ENCODE assay signal across 9 cellular contexts in the genomic region with DNA sequence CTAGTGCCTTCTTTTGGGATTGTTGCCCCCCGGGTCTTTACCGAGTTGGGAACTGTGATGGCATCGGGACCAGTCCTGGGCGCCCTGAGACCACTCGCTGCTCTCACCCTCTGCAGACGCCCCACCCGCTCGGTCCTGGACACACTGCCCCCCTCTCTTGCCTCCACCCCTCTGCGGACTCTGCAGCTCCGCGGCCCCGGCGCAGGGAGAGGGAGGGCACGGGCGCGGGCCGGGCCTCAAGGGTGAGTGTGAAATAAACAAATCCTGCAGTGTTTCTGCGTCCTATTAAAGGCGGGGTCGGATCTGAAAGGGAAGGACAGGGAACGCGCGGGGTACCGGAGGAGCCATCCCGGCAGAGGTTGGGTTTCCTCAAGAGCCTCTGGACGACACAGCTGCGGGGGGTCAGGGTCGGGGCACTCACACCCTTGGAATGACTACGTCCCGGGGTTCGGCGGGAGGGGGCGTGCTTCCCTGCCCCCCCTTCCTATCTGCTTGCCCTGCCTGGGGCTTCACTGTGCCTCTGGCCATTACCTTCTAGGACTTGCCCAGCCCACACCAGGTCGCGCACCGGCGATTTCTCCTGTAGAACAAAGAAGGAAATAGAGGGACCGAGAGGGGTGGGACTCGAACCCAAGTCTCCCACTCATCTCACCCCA. TPM values are rescaled to one million over a fixed set of nuclear protein-coding genes. Genes with fewer than 3 reads are reported as not detected.
DNase-seq lines count a peak whose midpoint lies in the region; ATAC-seq and TF ChIP-seq lines count a peak whose summit lies in the region.
"Had no signal": no experiment of that assay in that cellular context is flagged by ENCODE, and none has a peak within 500 bp of the region (broad histone marks: within the 10 kb centered on the region; RNA-seq: fewer than 3 reads in every experiment).

No MANE protein-coding gene starts in this region.

- H3K36me3 ChIP-seq in BLaER1 treated with 17β-estradiol and CSF1 and Interleukin-3, amounts not matched to agents 10 nM and 100 nM, result no peaks in the 10 kb centered on the region
- no peaks in the 10 kb centered on the region for H3K36me3 ChIP-seq in MM.1S (replicated peaks; ENCODE audit: insufficient read depth, low read length)
- H3K36me3 ChIP-seq in endocrine pancreas (ENCODE audit: control insufficient read depth, insufficient read depth, low read length), result no peaks in the 10 kb centered on the region

- DNase-seq in MM.1S (no peak), neural crest cell (ENCODE audit: low read depth, low spot score) (no peak), NAMALWA (ENCODE audit: low spot score) (no peak)
- DNase-seq in activated CD4-positive, CD25-positive, alpha-beta regulatory T cell treated with anti-CD3 and anti-CD28 coated beads, Interleukin-2, amount 50 U/mL, for 72 hours, result no peak
- DNase-seq: NCI-H510A had no signal

- TF ChIP-seq CTCF in MM.1S (IDR thresholded peaks at IDR 0.05; ENCODE audit: low read length) (no peak), neural crest cell (conservative IDR thresholded peaks at IDR 0.05) (no peak)

- H4K20me1 ChIP-seq in BLaER1 treated with 17β-estradiol and CSF1 and Interleukin-3, amounts not matched to agents 10 nM and 100 nM, result peaks cover 18 to 59% (median 46%) of the 10 kb centered on the region in 11 experiments; a peak in 20 of 22 replicates
- no peaks in the 10 kb centered on the region for H4K20me1 ChIP-seq in MM.1S (ENCODE audit: insufficient read depth, low read length)

- H3K9ac ChIP-seq in BLaER1 treated with 17β-estradiol and CSF1 and Interleukin-3, amounts not matched to agents 10 nM and 100 nM, result peak overlapping the region in 10 of 11 experiments; percentile 9 to 51 (median 23); a peak in 12 of 22 replicates
- H3K9ac ChIP-seq in MM.1S (ENCODE audit: low read length) (peak overlapping the region; percentile 20; the same call in 1 of the 2 replicates), endocrine pancreas (ENCODE audit: control insufficient read depth, insufficient read depth, low read length) (peak overlapping the region; percentile 43)

- H3F3A ChIP-seq in MM.1S (ENCODE audit: insufficient read depth, low read length), result peaks cover 8% of the 10 kb centered on the region

- no peaks in the 10 kb centered on the region for H3K9me3 ChIP-seq in BLaER1 treated with 17β-estradiol and CSF1 and Interleukin-3, amounts not matched to agents 10 nM and 100 nM (replicated peaks in 1 of 11)
- H3K9me3 ChIP-seq in MM.1S (replicated peaks; ENCODE audit: insufficient read depth, low read length), result no peaks in the 10 kb centered on the region
- no peaks in the 10 kb centered on the region for H3K9me3 ChIP-seq in endocrine pancreas (ENCODE audit: control insufficient read depth, low read length)

- no peaks in the 10 kb centered on the region for H3K9me2 ChIP-seq in MM.1S (replicated peaks; ENCODE audit: insufficient read depth, low read length)

- H3K36me3 Mint-ChIP-seq in neural crest cell (ENCODE audit: low read depth), result no peaks in the 10 kb centered on the region

- H2AFZ ChIP-seq in MM.1S (ENCODE audit: low read length), result 0 out of 2 replicates have a peak overlapping the region, but pooled peaks have one; percentile 53

- peaks cover 10% of the 10 kb centered on the region for H3K4me1 Mint-ChIP-seq in neural crest cell

- H3K9me3 Mint-ChIP-seq in neural crest cell, result no peaks in the 10 kb centered on the region

- H3K4me3 ChIP-seq in BLaER1 treated with 17β-estradiol and CSF1 and Interleukin-3, amounts not matched to agents 10 nM and 100 nM, result peak overlapping the region; percentile 45 to 66 (median 53)
- peak overlapping the region; percentile 49 for H3K4me3 ChIP-seq in MM.1S (ENCODE audit: low read length)
- no peak overlapping the region for H3K4me3 ChIP-seq in endocrine pancreas (ENCODE audit: control insufficient read depth, insufficient read depth, low read length)

- H3K4me2 ChIP-seq in BLaER1 treated with 17β-estradiol and CSF1 and Interleukin-3, amounts not matched to agents 10 nM and 100 nM, result peak overlapping the region; percentile 70 to 97 (median 87)
- peak overlapping the region; percentile 91 for H3K4me2 ChIP-seq in MM.1S (ENCODE audit: low read depth, low read length)

- H3K27me3 Mint-ChIP-seq in neural crest cell (ENCODE audit: low read depth), result peaks cover 97% of the 10 kb centered on the region

- H3K27ac ChIP-seq in BLaER1 treated with 17β-estradiol and CSF1 and Interleukin-3, amounts not matched to agents 10 nM and 100 nM, result no peak overlapping the region
- H3K27ac ChIP-seq in MM.1S (ENCODE audit: low read length), result no peak overlapping the region

- peak overlapping the region; percentile 54 for H3K4me3 Mint-ChIP-seq in neural crest cell

- no peak for ATAC-seq in HG03175 (IDR thresholded peaks at IDR 0.05; ENCODE audit: unreplicated experiment)
- no peak for ATAC-seq in HG03159 (IDR thresholded peaks at IDR 0.05; ENCODE audit: unreplicated experiment)

- H3K27me3 ChIP-seq in BLaER1 treated with 17β-estradiol and CSF1 and Interleukin-3, amounts not matched to agents 10 nM and 100 nM, result peaks cover 53 to 81% (median 81%) of the 10 kb centered on the region in 11 experiments
- H3K27me3 ChIP-seq in MM.1S (replicated peaks; ENCODE audit: insufficient read depth, low read length) (no peaks in the 10 kb centered on the region), endocrine pancreas (ENCODE audit: control insufficient read depth, insufficient read depth, low read length) (no peaks in the 10 kb centered on the region)

- peaks cover 3% of the 10 kb centered on the region; the same call in 1 of the 2 replicates for H3K79me2 ChIP-seq in MM.1S (ENCODE audit: low read length)

- peaks cover 37 to 78% (median 53%) of the 10 kb centered on the region in 10 experiments for H3K4me1 ChIP-seq in BLaER1 treated with 17β-estradiol and CSF1 and Interleukin-3, amounts not matched to agents 10 nM and 100 nM
- H3K4me1 ChIP-seq in MM.1S (ENCODE audit: low read length) (peaks cover 20% of the 10 kb centered on the region), endocrine pancreas (ENCODE audit: control insufficient read depth, insufficient read depth, low read length) (no peaks in the 10 kb centered on the region)

- H3K27ac Mint-ChIP-seq in neural crest cell (ENCODE audit: unreplicated experiment), result no peak overlapping the region

RNA-seq across cellular contexts. Expression of a gene that starts 0.5 kb away (rescaled TPM):
- total RNA-seq in neural crest cell, result 1.3 TPM in 1 of 2 replicates, not detected in the other

RNA-seq across cellular contexts. Expression of a gene that starts 4.3 kb away (rescaled TPM):
- 0.44 TPM in 1 of 2 replicates, not detected in the other for total RNA-seq in neural crest cell

RNA-seq across cellular contexts. Expression of a gene that starts 4.3 kb away (rescaled TPM):
- 0.68 and 0.70 TPM in 2 replicates for total RNA-seq in neural crest cell

RNA-seq across cellular contexts. Expression of a gene that starts 6.3 kb away (rescaled TPM):
- 4.5 and 5.8 TPM in 2 replicates for total RNA-seq in neural crest cell

RNA-seq across cellular contexts. Expression of a gene that starts 13.2 kb away (rescaled TPM):
- total RNA-seq in neural crest cell, result 4.5 and 5.1 TPM in 2 replicates
